In genomic region chr22:31039393-31039792, GRCh38 we compare ENCODE assay signal across 12 cellular contexts. TPM values are rescaled to one million over a fixed set of nuclear protein-coding genes. Genes with fewer than 3 reads are reported as not detected.
DNase-seq lines count a peak whose midpoint lies in the region; ATAC-seq and TF ChIP-seq lines count a peak whose summit lies in the region.
"Had no signal": no experiment of that assay in that cellular context is flagged by ENCODE, and none has a peak within 500 bp of the region (broad histone marks: within the 10 kb centered on the region; RNA-seq: fewer than 3 reads in every experiment).

No MANE protein-coding gene starts in this region.

- DNase-seq in T-helper 17 cell (no peak), transverse colon (peak; percentile 28), glomerular visceral epithelial cell (ENCODE audit: extremely low spot score) (no peak), NCI-H1436 treated with DMSO at 0.1 percent for 48 hours (lab: John Stamatoyannopoulos, UW) (no peak), occipital lobe (lab: John Stamatoyannopoulos, UW) (no peak)
- DNase-seq: activated CD4-positive, alpha-beta T cell treated with anti-CD3 and anti-CD28 coated beads for 48 hours; activated naive CD4-positive, alpha-beta T cell treated with anti-CD3 and anti-CD28 coated beads for 36 hours; NCI-H82 had no signal

- in situ Hi-C loops in transverse colon (cut with MboI; ENCODE audit: low pct_ligation_motif_present in 1 of 4, low pct_unique_long_range_greater_than_20kb in 1 of 4, low sequenced_read_pairs in 3 of 4), result no loop called here

- H3K27ac Mint-ChIP-seq in T-helper 17 cell, result peak overlapping the region; percentile 34
- H3K27ac Mint-ChIP-seq: activated naive CD4-positive, alpha-beta T cell treated with anti-CD3 and anti-CD28 coated beads for 36 hours had no signal

- no peaks in the 10 kb centered on the region for H3K36me3 Mint-ChIP-seq in T-helper 17 cell (ENCODE audit: low read depth)

- WGBS in gastroesophageal sphincter (ENCODE audit: low coverage in 1 of 2), 2 donors, result 11 to 18% methylated on average over 5 to 9 of the region's 9 CpGs
- 50 to 62% methylated on average over 9 of the region's 9 CpGs for WGBS in transverse colon (ENCODE audit: low coverage in 1 of 2), 2 donors

- TF ChIP-seq CTCF in gastroesophageal sphincter (IDR thresholded peaks at IDR 0.05), result no peak
- no peak for TF ChIP-seq CTCF in transverse colon (IDR thresholded peaks at IDR 0.05)

- peak overlapping the region; percentile 85 to 90 (median 89) for H3K27ac ChIP-seq in gastroesophageal sphincter
- peak overlapping the region; percentile 75 to 88 (median 82) for H3K27ac ChIP-seq in transverse colon
- H3K27ac ChIP-seq: SK-N-MC had no signal

- peaks cover 29% of the 10 kb centered on the region for H3K27me3 Mint-ChIP-seq in T-helper 17 cell

- no peak for TF ChIP-seq POLR2A in gastroesophageal sphincter (IDR thresholded peaks at IDR 0.05)
- TF ChIP-seq POLR2A in transverse colon (IDR thresholded peaks at IDR 0.05), result no peak

- TF ChIP-seq EP300 in gastroesophageal sphincter (IDR thresholded peaks at IDR 0.05) (no peak), transverse colon (IDR thresholded peaks at IDR 0.05; ENCODE audit: low read depth) (no peak)

- no peak overlapping the region for H3K4me3 ChIP-seq in gastroesophageal sphincter
- H3K4me3 ChIP-seq in mucosa of stomach (ENCODE audit: low read length), result no peak overlapping the region
- H3K4me3 ChIP-seq in transverse colon, result no peak overlapping the region
- H3K4me3 ChIP-seq: SK-N-MC had no signal

- no peak overlapping the region for H3K4me3 Mint-ChIP-seq in T-helper 17 cell
- H3K4me3 Mint-ChIP-seq: activated naive CD4-positive, alpha-beta T cell treated with anti-CD3 and anti-CD28 coated beads for 36 hours had no signal

- ATAC-seq in T-helper 17 cell (no peak), gastroesophageal sphincter (peak; percentile 56), GM19452 (IDR thresholded peaks at IDR 0.05; ENCODE audit: unreplicated experiment) (no peak)

- H3K36me3 ChIP-seq in gastroesophageal sphincter (no peaks in the 10 kb centered on the region), mucosa of stomach (ENCODE audit: control insufficient read depth, insufficient read depth, low read length) (no peaks in the 10 kb centered on the region), transverse colon (no peaks in the 10 kb centered on the region)

- H3K9ac ChIP-seq in mucosa of stomach (ENCODE audit: low read length), result peak overlapping the region; percentile 10

- H3K4me1 Mint-ChIP-seq in T-helper 17 cell, result peaks cover 4% of the 10 kb centered on the region

- H3K9me3 ChIP-seq in T-helper 17 cell (ENCODE audit: control insufficient read depth, low read length, poor library complexity, severe bottlenecking) (no peaks in the 10 kb centered on the region), gastroesophageal sphincter (peaks cover 0 to 4% (median 0%) of the 10 kb centered on the region in 3 donors), mucosa of stomach (ENCODE audit: control insufficient read depth, low read length) (no peaks in the 10 kb centered on the region), transverse colon (no peaks in the 10 kb centered on the region)

- intact Hi-C loops in transverse colon (cut with DNase I; ENCODE audit: low total_unique reads), result no loop called here

- H3K27me3 ChIP-seq in gastroesophageal sphincter (no peaks in the 10 kb centered on the region), mucosa of stomach (ENCODE audit: control insufficient read depth, insufficient read depth, low read length) (no peaks in the 10 kb centered on the region), transverse colon (no peaks in the 10 kb centered on the region)

- H3K4me1 ChIP-seq in gastroesophageal sphincter (peaks cover 9 to 65% (median 21%) of the 10 kb centered on the region in 3 donors), mucosa of stomach (ENCODE audit: control insufficient read depth, insufficient read depth, low read length) (peaks cover 2% of the 10 kb centered on the region), transverse colon (peaks cover 5 to 32% (median 15%) of the 10 kb centered on the region in 4 donors)

RNA-seq across cellular contexts. Expression of gene SMTN, which starts 41.7 kb away (rescaled TPM):
- total RNA-seq in T-helper 17 cell, result 1 to 10 TPM; 1.8 to 4.9 TPM
- 1,000 to 10,000 TPM in 2 of 4 donors, 100 to 1,000 TPM in 2; 900 to 1,687 (median 1,274) TPM for total RNA-seq in gastroesophageal sphincter
- 100 to 1,000 TPM; 171 to 341 (median 219) TPM for total RNA-seq in transverse colon
- 9.8 TPM for total RNA-seq in occipital lobe

Comparison
In these comparisons a context has a peak if more than half of its experiments do, and no peak if none do; other contexts are left out.
1. RNA of gene SMTN, which starts 41.7 kb away (total RNA-seq): 900 to 1,687 TPM in gastroesophageal sphincter and 171 to 341 TPM in transverse colon; 9.8 TPM in occipital lobe (single experiment) and 1.8 to 4.9 TPM in T-helper 17 cell; every median in the first group is over 10 times any median in the second.